Comparison of ENCODE assay signal across 14 cellular contexts in genomic region chr17:59807892-59808509, GRCh38.
DNase-seq lines count a peak whose midpoint lies in the region; ATAC-seq and TF ChIP-seq lines count a peak whose summit lies in the region.
"Had no signal": no experiment of that assay in that cellular context is flagged by ENCODE, and none has a peak within 500 bp of the region (broad histone marks: within the 10 kb centered on the region; RNA-seq: fewer than 3 reads in every experiment).

No MANE protein-coding gene starts in this region.

- TF ChIP-seq CTCF in esophagus muscularis mucosa (IDR thresholded peaks at IDR 0.05) (no peak), sigmoid colon (IDR thresholded peaks at IDR 0.05) (no peak)

- H3K4me1 ChIP-seq in ACC112 (ENCODE audit: control insufficient read depth, insufficient read depth, low read length, unreplicated experiment) (peaks cover 29% of the 10 kb centered on the region), GM23248 (ENCODE audit: insufficient read depth) (peaks cover 86% of the 10 kb centered on the region), esophagus muscularis mucosa (peaks cover 0 to 23% (median 5%) of the 10 kb centered on the region in 4 donors), sigmoid colon (peaks cover 0 to 24% (median 15%) of the 10 kb centered on the region in 4 donors)
- no peaks in the 10 kb centered on the region for H3K4me1 ChIP-seq in effector memory CD4-positive, alpha-beta T cell (ENCODE audit: control insufficient read depth, insufficient read depth, low read length, poor library complexity, severe bottlenecking)

- H3K79me2 ChIP-seq in ACC112 (ENCODE audit: control insufficient read depth, insufficient read depth, low read length, unreplicated experiment) (no peaks in the 10 kb centered on the region), GM23248 (ENCODE audit: insufficient read depth) (peaks cover 61% of the 10 kb centered on the region)

- H3K27ac ChIP-seq in ACC112 (ENCODE audit: low read depth, low read length) (peak overlapping the region; percentile 79), GM23248 (peak overlapping the region; percentile 91), esophagus muscularis mucosa (replicated peaks in 1 of 4) (peak overlapping the region; percentile 31 to 67 (median 60)), sigmoid colon (peak overlapping the region; percentile 44 to 72 (median 60))
- H3K27ac ChIP-seq in effector memory CD4-positive, alpha-beta T cell (ENCODE audit: insufficient read depth, low read length, poor library complexity, severe bottlenecking), result no peak overlapping the region

- DNase-seq in GM23248 (peak; percentile 78), esophagus muscularis mucosa (ENCODE audit: extremely low spot score) (no peak), sigmoid colon (no peak), mesenteric fat pad (ENCODE audit: low spot score) (no peak)
- DNase-seq in stimulated activated CD8-positive, alpha-beta memory T cell treated with anti-CD3 and anti-CD28 coated beads, Interleukin-4, amount 100 ng/mL, for 48 hours, result no peak
- no peak for DNase-seq in effector memory CD4-positive, alpha-beta T cell
- DNase-seq: activated CD4-positive, CD25-positive, alpha-beta regulatory T cell treated with anti-CD3 and anti-CD28 coated beads, Interleukin-2, amount 50 U/mL, for 72 hours; activated naive CD8-positive, alpha-beta T cell treated with anti-CD3 and anti-CD28 coated beads, Interleukin-2, amount 10 ng/mL, durations not matched to agents 7 days and 5 days; activated T-cell treated with anti-CD3 and anti-CD28 coated beads for 4 hours; NCI-H2081 treated with DMSO at 0.1 percent for 48 hours; NCI-H748 treated with DMSO at 0.1 percent for 48 hours; stimulated activated naive CD4-positive, alpha-beta T cell had no signal

- ATAC-seq in GM18868 (IDR thresholded peaks at IDR 0.05; ENCODE audit: unreplicated experiment), result no peak

- no peak for TF ChIP-seq POLR2A in esophagus muscularis mucosa (IDR thresholded peaks at IDR 0.05; ENCODE audit: low read depth)
- no peak for TF ChIP-seq POLR2A in sigmoid colon (IDR thresholded peaks at IDR 0.05)

- intact Hi-C loops in esophagus muscularis mucosa (cut with DNase I) (no loop called here), sigmoid colon (cut with DNase I) (no loop called here)

- H2AFZ ChIP-seq in ACC112 (ENCODE audit: low read length, unreplicated experiment) (peak overlapping the region; percentile 46), GM23248 (peak overlapping the region; percentile 4)

- peaks cover 48% of the 10 kb centered on the region for H3F3A ChIP-seq in GM23248 (ENCODE audit: insufficient read depth)

- peak overlapping the region; percentile 63 for H3K4me2 ChIP-seq in GM23248 (ENCODE audit: unreplicated experiment)

- no peak for TF ChIP-seq EP300 in esophagus muscularis mucosa (IDR thresholded peaks at IDR 0.05)
- no peak for TF ChIP-seq EP300 in sigmoid colon (IDR thresholded peaks at IDR 0.05)

- 3 to 6% methylated on average over 4 of the region's 4 CpGs for WGBS in GM23248 (ENCODE audit: low coverage in 1 of 2, low lambda C conversion rate in 2 of 2, missing lambda C conversion rate in 2 of 2), 2 experiments
- WGBS in esophagus muscularis mucosa, result 66% methylated on average over 4 of the region's 4 CpGs
- 89 to 91% methylated on average over 4 of the region's 4 CpGs for WGBS in sigmoid colon, 2 donors

- H3K9me3 ChIP-seq in GM23248 (ENCODE audit: low read depth) (no peaks in the 10 kb centered on the region), esophagus muscularis mucosa (no peaks in the 10 kb centered on the region), sigmoid colon (no peaks in the 10 kb centered on the region)
- no peaks in the 10 kb centered on the region for H3K9me3 ChIP-seq in effector memory CD4-positive, alpha-beta T cell (ENCODE audit: control insufficient read depth, low read length)

- H3K4me3 ChIP-seq in ACC112 (ENCODE audit: low read depth, low read length) (peak overlapping the region; percentile 58), GM23248 (peak overlapping the region; percentile 52), esophagus muscularis mucosa (no peak overlapping the region), sigmoid colon (no peak overlapping the region)
- H3K4me3 ChIP-seq in effector memory CD4-positive, alpha-beta T cell (ENCODE audit: insufficient read depth, low read depth, low read length, poor library complexity, severe bottlenecking), result no peak overlapping the region

- no peaks in the 10 kb centered on the region for H3K9me2 ChIP-seq in GM23248 (ENCODE audit: insufficient read depth)

- H3K36me3 ChIP-seq in ACC112 (ENCODE audit: insufficient read depth, low read length) (peaks cover 12% of the 10 kb centered on the region), GM23248 (ENCODE audit: low read depth) (no peaks in the 10 kb centered on the region; the same call in 1 of the 2 replicates), esophagus muscularis mucosa (peaks cover 0 to 29% (median 8%) of the 10 kb centered on the region in 4 donors), sigmoid colon (peaks cover 0 to 19% (median 0%) of the 10 kb centered on the region in 4 donors)
- peaks cover 9% of the 10 kb centered on the region for H3K36me3 ChIP-seq in effector memory CD4-positive, alpha-beta T cell (ENCODE audit: control insufficient read depth, insufficient read depth, low read length)

- no peaks in the 10 kb centered on the region for H3K27me3 ChIP-seq in ACC112 (ENCODE audit: insufficient read depth, low read length)
- H3K27me3 ChIP-seq in GM23248 (replicated peaks; ENCODE audit: insufficient read depth), result no peaks in the 10 kb centered on the region
- no peaks in the 10 kb centered on the region for H3K27me3 ChIP-seq in esophagus muscularis mucosa
- no peaks in the 10 kb centered on the region for H3K27me3 ChIP-seq in sigmoid colon
- H3K27me3 ChIP-seq in effector memory CD4-positive, alpha-beta T cell (replicated peaks; ENCODE audit: control insufficient read depth, insufficient read depth, low read length, poor library complexity, severe bottlenecking), result no peaks in the 10 kb centered on the region

- H4K20me1 ChIP-seq in GM23248 (ENCODE audit: insufficient read depth), result no peaks in the 10 kb centered on the region

- in situ Hi-C loops in GM23248 (cut with MboI), result no loop called here

- peak overlapping the region; percentile 67 for H3K9ac ChIP-seq in GM23248

Comparison
In these comparisons a context has a peak if more than half of its experiments do, and no peak if none do; other contexts are left out.
1. H3K4me3 ChIP-seq: peak in ACC112 (single experiment) and GM23248 (single experiment); none in esophagus muscularis mucosa (0 of 4), sigmoid colon (0 of 4) and effector memory CD4-positive, alpha-beta T cell (single experiment).